Comparison of ENCODE assay signal across 20 cellular contexts in genomic region chr1:29647581-29647980, GRCh38.
"Had no signal": no experiment of that assay in that cellular context is flagged by ENCODE, and none has a peak within 500 bp of the region (broad histone marks: within the 10 kb centered on the region; RNA-seq: fewer than 3 reads in every experiment).

No MANE protein-coding gene starts in this region.

- H3K36me3 ChIP-seq: gastroesophageal sphincter, heart left ventricle, tibial nerve had no signal

- H3K4me3 Mint-ChIP-seq: activated CD4-positive, alpha-beta memory T cell treated with anti-CD3 and anti-CD28 coated beads, Interleukin-2, amount 10 ng/mL, durations not matched to agents 7 days and 5 days; activated CD8-positive, alpha-beta memory T cell treated with anti-CD3 and anti-CD28 coated beads, Interleukin-2, amount 10 ng/mL, durations not matched to agents 7 days and 5 days; activated naive CD8-positive, alpha-beta T cell; brain; memory B cell; neural crest cell; WTC11 had no signal

- H3K9me3 Mint-ChIP-seq: activated CD4-positive, alpha-beta memory T cell treated with anti-CD3 and anti-CD28 coated beads, Interleukin-2, amount 10 ng/mL, durations not matched to agents 7 days and 5 days; brain; memory B cell; neural crest cell had no signal

- H3K4me1 Mint-ChIP-seq: activated CD4-positive, alpha-beta memory T cell treated with anti-CD3 and anti-CD28 coated beads, Interleukin-2, amount 10 ng/mL, durations not matched to agents 7 days and 5 days; activated CD8-positive, alpha-beta memory T cell treated with anti-CD3 and anti-CD28 coated beads, Interleukin-2, amount 10 ng/mL, durations not matched to agents 7 days and 5 days; memory B cell; neural crest cell had no signal

- H3K4me1 ChIP-seq: gastroesophageal sphincter, heart left ventricle, tibial nerve had no signal

- FAIRE-seq: urothelium cell line had no signal

- ATAC-seq: activated CD8-positive, alpha-beta memory T cell treated with anti-CD3 and anti-CD28 coated beads, Interleukin-2, amount 10 ng/mL, durations not matched to agents 7 days and 5 days; esophagus mucosa; gastroesophageal sphincter; heart left ventricle; left ventricle myocardium superior; stimulated activated naive CD8-positive, alpha-beta T cell treated with anti-CD3 and anti-CD28 coated beads, Interleukin-15, Interleukin-2, amounts not matched to agents 100 U/mL and 50 U/mL, for 24 hours; WTC11 had no signal

- DNase-seq: activated CD4-positive, alpha-beta memory T cell treated with anti-CD3 and anti-CD28 coated beads, Interleukin-2, amount 10 ng/mL, durations not matched to agents 7 days and 5 days; activated CD4-positive, alpha-beta T cell treated with anti-CD3 and anti-CD28 coated beads for 48 hours; amygdala; cerebellar nuclear complex; cortex of kidney; effector CD4-positive, alpha-beta T cell; heart left ventricle; left ventricle myocardium superior; retina; stimulated activated naive CD8-positive, alpha-beta T cell treated with anti-CD3 and anti-CD28 coated beads, Interleukin-15, Interleukin-2, amounts not matched to agents 100 U/mL and 50 U/mL, for 24 hours had no signal

- H3K4me3 ChIP-seq: gastroesophageal sphincter, heart left ventricle, tibial nerve had no signal

- H3K27me3 ChIP-seq: tibial nerve had no signal

- H3K27ac ChIP-seq: gastroesophageal sphincter, heart left ventricle, tibial nerve had no signal

- H3K27ac Mint-ChIP-seq: activated CD4-positive, alpha-beta memory T cell treated with anti-CD3 and anti-CD28 coated beads, Interleukin-2, amount 10 ng/mL, durations not matched to agents 7 days and 5 days; activated CD8-positive, alpha-beta memory T cell treated with anti-CD3 and anti-CD28 coated beads, Interleukin-2, amount 10 ng/mL, durations not matched to agents 7 days and 5 days; activated naive CD8-positive, alpha-beta T cell; brain; memory B cell; WTC11 had no signal

- H3K9me3 ChIP-seq: gastroesophageal sphincter, heart left ventricle, tibial nerve had no signal

- H3K36me3 Mint-ChIP-seq: activated CD8-positive, alpha-beta memory T cell treated with anti-CD3 and anti-CD28 coated beads, Interleukin-2, amount 10 ng/mL, durations not matched to agents 7 days and 5 days; activated naive CD8-positive, alpha-beta T cell; brain; memory B cell; WTC11 had no signal
